In the genomic region with DNA sequence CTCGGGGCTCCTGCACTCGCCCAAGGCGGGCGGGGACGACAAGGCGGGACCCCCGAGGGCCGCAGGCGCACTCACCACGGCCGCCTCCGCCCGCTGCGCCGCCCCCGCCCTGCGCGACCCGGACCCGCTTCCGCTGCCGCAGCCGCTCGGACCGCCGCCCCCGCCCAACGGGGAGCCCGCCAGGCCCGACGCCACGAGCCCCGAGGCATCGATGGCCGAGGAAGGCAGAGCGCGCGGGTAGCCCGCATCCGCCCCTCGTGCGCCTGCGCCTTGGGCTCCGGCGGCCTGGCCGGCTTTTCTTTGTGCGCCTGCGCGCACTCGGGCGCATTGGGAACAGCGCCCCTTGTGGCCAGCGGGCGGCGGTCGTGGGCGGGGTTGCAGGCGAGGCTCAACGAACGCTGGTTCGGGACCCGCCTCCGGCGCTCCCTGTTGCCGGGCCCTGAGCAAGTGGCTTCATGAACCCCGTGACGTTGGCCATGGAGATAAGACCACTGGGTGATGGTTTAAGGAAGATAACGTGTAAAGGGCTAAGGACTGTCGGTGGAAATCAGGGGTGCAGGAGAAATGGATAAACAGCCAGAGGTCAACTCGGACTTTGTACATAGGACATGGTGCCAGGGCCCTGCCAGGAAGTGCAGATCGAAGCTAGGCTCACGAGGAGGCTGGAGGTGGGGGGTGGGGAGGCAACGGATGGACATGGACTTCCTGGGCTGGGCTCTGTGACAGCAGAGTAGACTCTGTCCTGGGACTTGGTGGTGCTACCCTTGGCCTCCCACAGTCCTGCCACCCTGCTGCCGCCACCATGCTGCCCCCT, we compare ENCODE assay signal across 8 cellular contexts. TPM values are rescaled to one million over a fixed set of nuclear protein-coding genes. Genes with fewer than 3 reads are reported as not detected.
DNase-seq lines count a peak whose midpoint lies in the region; ATAC-seq, FAIRE-seq and TF ChIP-seq lines count a peak whose summit lies in the region.

Gene C8G (plus strand): TSS at position 725 of the 814 bp plus-strand sequence. CDS start 78 bp downstream, at position 803.
Gene FBXW5 (minus strand): TSS at position 220 of the 814 bp plus-strand sequence. CDS start 655 bp downstream, outside the sequence.

- peak within 1 kb of the TSS; percentile 82 for H3K4me3 ChIP-seq in mesodermal cell (ENCODE audit: extremely low read depth, insufficient read depth, low read length, poor library complexity, severe bottlenecking)

- peaks cover 69% of the 10 kb centered on the region for H3K36me3 Mint-ChIP-seq in Calu3 (ENCODE audit: insufficient read depth, unreplicated experiment)
- H3K36me3 Mint-ChIP-seq in endothelial cell (ENCODE audit: low read depth, unreplicated experiment) = peaks cover 3% of the 10 kb centered on the region

- H3K27ac ChIP-seq in mesodermal cell (ENCODE audit: low read depth, low read length, severe bottlenecking) = no peak within 1 kb of the TSS

- H3K27me3 Mint-ChIP-seq in Calu3 (ENCODE audit: unreplicated experiment) (no peaks in the 10 kb centered on the region), endothelial cell (ENCODE audit: unreplicated experiment) (peaks cover 6% of the 10 kb centered on the region)

- ATAC-seq in GM21367 (IDR thresholded peaks at IDR 0.05; ENCODE audit: unreplicated experiment) = peak; percentile 70

- peak; percentile 93 for DNase-seq in Calu3
- DNase-seq in HTR-8/SVneo (ENCODE audit: insufficient read length, low spot score) = peak; percentile 95
- DNase-seq in NOMO-1 treated with dmso at 0.1 percent for 144 hours (lab: John Stamatoyannopoulos, UW; ENCODE audit: unreplicated experiment) = peak; percentile 98
- peak; percentile 72 for DNase-seq in activated CD8-positive, alpha-beta memory T cell treated with anti-CD3 and anti-CD28 coated beads, Interleukin-2, amount 50 U/mL, for 24 hours (ENCODE audit: extremely low read depth)
- DNase-seq in endothelial cell (ENCODE audit: low spot score) = peak; percentile 97
- peak; percentile 95 for DNase-seq in stimulated activated CD8-positive, alpha-beta memory T cell treated with anti-CD3 and anti-CD28 coated beads, Interleukin-15, amount 100 ng/mL, for 24 hours (ENCODE audit: low read depth)

- intact Hi-C loops in Calu3 (cut with micrococcal nuclease; ENCODE audit: unreplicated experiment) = no loop called here

- peaks cover 35% of the 10 kb centered on the region for H3K36me3 ChIP-seq in mesodermal cell (ENCODE audit: control insufficient read depth, insufficient read depth, low read length)

- H3K4me3 Mint-ChIP-seq in Calu3 (ENCODE audit: low read depth, unreplicated experiment) = peak within 1 kb of the TSS; percentile 63
- H3K4me3 Mint-ChIP-seq in endothelial cell (ENCODE audit: unreplicated experiment) = peak within 1 kb of the TSS; percentile 88

- 7 to 8% methylated on average over 62 to 73 of the region's 74 CpGs for WGBS in mesodermal cell (ENCODE audit: insufficient coverage in 2 of 2), 2 experiments

- peak; percentile 89 for FAIRE-seq in HTR-8/SVneo (lab: Jason Lieb, UNC)

- no peaks in the 10 kb centered on the region for H3K9me3 ChIP-seq in mesodermal cell (ENCODE audit: control insufficient read depth, low read length)

- H3K4me1 ChIP-seq in mesodermal cell (ENCODE audit: control insufficient read depth, insufficient read depth, low read length, poor library complexity, severe bottlenecking) = peaks cover 4% of the 10 kb centered on the region

- no peaks in the 10 kb centered on the region for H3K9me3 Mint-ChIP-seq in Calu3 (ENCODE audit: low read depth, unreplicated experiment)
- H3K9me3 Mint-ChIP-seq in endothelial cell (ENCODE audit: unreplicated experiment) = no peaks in the 10 kb centered on the region

- H3K4me1 Mint-ChIP-seq in Calu3 (ENCODE audit: low read depth, unreplicated experiment) (peaks cover 8% of the 10 kb centered on the region), endothelial cell (ENCODE audit: unreplicated experiment) (no peaks in the 10 kb centered on the region)

- H3K27ac Mint-ChIP-seq in Calu3 (ENCODE audit: unreplicated experiment) = peak within 1 kb of the TSS; percentile 42
- no peak within 1 kb of the TSS for H3K27ac Mint-ChIP-seq in endothelial cell (ENCODE audit: unreplicated experiment)

- CTCF ChIA-PET in Calu3 (lab: Charles Lee) = interaction anchor here (0.6 to 1.0 kb wide), 2 partner anchors 85 to 151 kb away, joined by 3 to 4 read pairs; no protein-coding TSS in a partner anchor

- BruUV-seq in Calu3 (replicated peaks; lab: Mats Ljungman, UMichigan) = no TSS peak

- TF ChIP-seq CTCF in Calu3 (IDR thresholded peaks at IDR 0.05; ENCODE audit: unreplicated experiment) (peak; percentile 84), endothelial cell (IDR thresholded peaks at IDR 0.05; ENCODE audit: unreplicated experiment) (peak; percentile 99)

RNA-seq across cellular contexts. Expression of gene C8G, which starts in this region (rescaled TPM):
- total RNA-seq in Calu3 (2022) = 3.9 and 4.0 TPM in 2 replicates
- total RNA-seq in endothelial cell (ENCODE audit: unreplicated experiment) = 1.1 TPM
- 1.1 TPM for polyA plus RNA-seq in mesodermal cell (2013, experiment 1 of 2)
- polyA plus RNA-seq in mesodermal cell (2013, experiment 2 of 2) = not detected

RNA-seq across cellular contexts. Expression of gene FBXW5, which starts in this region (rescaled TPM):
- total RNA-seq in Calu3 (2022) = 49.9 and 50.8 TPM in 2 replicates
- 100.0 TPM for total RNA-seq in endothelial cell (ENCODE audit: unreplicated experiment)
- polyA plus RNA-seq in mesodermal cell (2013, experiment 1 of 2) = 65.1 TPM
- 57.7 TPM for polyA plus RNA-seq in mesodermal cell (2013, experiment 2 of 2)
